ENCODE assay signal across 8 cellular contexts in the genomic region with DNA sequence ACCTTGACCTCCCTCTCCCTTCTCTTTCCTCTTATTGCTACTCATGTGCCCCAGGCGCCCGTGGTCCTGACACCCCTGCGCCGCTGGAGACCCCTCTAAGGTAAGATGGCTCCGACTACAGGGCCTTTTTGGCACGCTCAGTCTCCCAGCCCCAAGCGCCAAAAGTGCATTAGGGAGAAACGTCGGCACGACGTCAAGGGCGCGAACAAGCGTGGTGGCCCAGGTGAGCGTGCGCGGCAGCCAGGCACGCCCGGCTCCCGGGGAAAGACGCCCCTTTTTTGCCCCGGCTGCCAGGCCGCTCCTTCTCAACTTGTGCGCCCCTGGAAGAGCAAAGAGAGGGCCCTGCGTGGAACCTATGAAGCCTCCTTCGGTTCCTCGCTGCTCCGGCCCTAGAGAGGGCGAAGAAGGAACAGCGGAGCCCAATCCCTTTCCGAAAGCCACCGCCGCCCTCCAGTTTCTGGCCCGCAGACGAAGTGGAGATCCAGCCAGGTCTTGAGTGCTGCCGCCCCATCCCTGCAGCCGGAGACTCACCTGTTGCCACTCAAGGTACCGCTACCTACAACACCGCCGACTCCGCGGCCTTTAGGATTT. TPM values are rescaled to one million over a fixed set of nuclear protein-coding genes. Genes with fewer than 3 reads are reported as not detected.
DNase-seq lines count a peak whose midpoint lies in the region; ATAC-seq, FAIRE-seq and TF ChIP-seq lines count a peak whose summit lies in the region.
"Not testable (repeated sequence)": the region's sequence is repeated elsewhere in the genome, so short reads cannot be mapped to it uniquely, and the experiment has no call there.

No MANE protein-coding gene starts in this region.

- not testable (repeated sequence) for H3K4me3 ChIP-seq in A549
- peak overlapping the region; percentile 22 for H3K4me3 ChIP-seq in fibroblast of pulmonary artery (replicated peaks; ENCODE audit: low read depth, low read length)

- TF ChIP-seq POLR2A in A549 (IDR thresholded peaks at IDR 0.05; ENCODE audit: low read length) = not testable (repeated sequence)

- H3K4me1 Mint-ChIP-seq in T-cell; naive thymus-derived CD8-positive, alpha-beta T cell: not testable (repeated sequence)

- not testable (repeated sequence) for H3K36me3 Mint-ChIP-seq in T-cell; naive thymus-derived CD8-positive, alpha-beta T cell

- H3K4me2 ChIP-seq in A549 = not testable (repeated sequence)

- H3K4me1 ChIP-seq in A549 = not testable (repeated sequence)

- CTCF ChIA-PET in A549 (lab: Yijun Ruan, JAX); T-cell (lab: Charles Lee): not testable (repeated sequence)

- POLR2A ChIA-PET in A549 (lab: Yijun Ruan, JAX); T-cell (lab: Charles Lee); naive thymus-derived CD8-positive, alpha-beta T cell (lab: Charles Lee): not testable (repeated sequence)

- TF ChIP-seq CTCF in A549 (IDR thresholded peaks at IDR 0.05); fibroblast of pulmonary artery (IDR thresholded peaks at IDR 0.05; ENCODE audit: low read length, missing control alignments): not testable (repeated sequence)

- not testable (repeated sequence) for TF ChIP-seq EP300 in A549 (IDR thresholded peaks at IDR 0.05)

- H3K4me3 Mint-ChIP-seq in T-cell; naive thymus-derived CD8-positive, alpha-beta T cell: not testable (repeated sequence)

- not testable (repeated sequence) for DNase-seq in A549 (ENCODE audit: low read depth in 1 of 2, low spot score in 1 of 2); T-cell; fibroblast of pulmonary artery (ENCODE audit: low read depth); naive thymus-derived CD8-positive, alpha-beta T cell

- WGBS in A549 (ENCODE audit: missing lambda C conversion rate) = no CpG with 5 or more reads among the region's 42 CpGs

- TF ChIP-seq RAD21 in A549 (conservative IDR thresholded peaks at IDR 0.05 in 1 of 2, IDR thresholded peaks at IDR 0.05 in 1 of 2) = not testable (repeated sequence)

- FAIRE-seq in A549 (lab: Jason Lieb, UNC) = not testable (repeated sequence)

- not testable (repeated sequence) for H3K9me3 Mint-ChIP-seq in T-cell; naive thymus-derived CD8-positive, alpha-beta T cell

- H3K27me3 Mint-ChIP-seq in T-cell; naive thymus-derived CD8-positive, alpha-beta T cell: not testable (repeated sequence)

- H3K27ac ChIP-seq in A549 = not testable (repeated sequence)

- peak; percentile 78 to 79 for ATAC-seq in A549
- peak; percentile 54 for ATAC-seq in GM19023 (IDR thresholded peaks at IDR 0.05; ENCODE audit: unreplicated experiment)
- ATAC-seq in GM21576 (IDR thresholded peaks at IDR 0.05; ENCODE audit: unreplicated experiment) = peak; percentile 32
- peak; percentile 28 for ATAC-seq in HG02884 (IDR thresholded peaks at IDR 0.05; ENCODE audit: unreplicated experiment)
- ATAC-seq in HG03354 (IDR thresholded peaks at IDR 0.05; ENCODE audit: poor library complexity, severe bottlenecking, unreplicated experiment) = peak; percentile 59
- ATAC-seq in T-cell (replicated peaks in 1 of 4) = peak; percentile 55 to 63 (median 58)
- peak; percentile 52 to 63 for ATAC-seq in naive thymus-derived CD8-positive, alpha-beta T cell

- H3K27ac Mint-ChIP-seq in T-cell; naive thymus-derived CD8-positive, alpha-beta T cell: not testable (repeated sequence)

- not testable (repeated sequence) for H3K9me3 ChIP-seq in A549

RNA-seq across cellular contexts. Expression of a gene that starts 0.3 kb away (rescaled TPM):
- polyA plus RNA-seq in A549 (2011; rRNA removed) (7.3 and 9.7 TPM in 2 replicates), A549 (2017; fragmentation: RNase III; extraction: RNeasy Plus Mini Kit Qiagen cat#74134 plus additional on column Dnase treatment) (6.3 to 7.2 TPM (median 6.3 TPM) in 3 replicates)
- polyA plus RNA-seq in A549 (2012; cell fraction: cytosol; rRNA removed) = 3.2 and 3.5 TPM in 2 replicates
- 6.7 and 8.7 TPM in 2 replicates for polyA plus RNA-seq in A549 (2012; cell fraction: nucleus; rRNA removed)
- 6.4 and 6.6 TPM in 2 replicates for polyA minus RNA-seq in A549 (2011; rRNA and poly(A)+ RNA removed)
- 10 to 100 TPM; 16.6 to 49.2 (median 30.4) TPM for total RNA-seq in T-cell
- 10 to 100 TPM; 19.4 to 30.3 TPM for total RNA-seq in naive thymus-derived CD8-positive, alpha-beta T cell
- polyA plus RNA-seq in naive thymus-derived CD8-positive, alpha-beta T cell = 10 to 100 TPM; 31.8 to 32.7 (median 32.4) TPM

Comparison
In these comparisons a context has a peak if more than half of its experiments do, and no peak if none do; other contexts are left out.
1. ATAC-seq: peak in every context shown above with its lines; median percentile 78 in A549; 59 in HG03354; 58 in T-cell; 58 in naive thymus-derived CD8-positive, alpha-beta T cell; 54 in GM19023; 32 in GM21576; 28 in HG02884.